Comparison of ENCODE assay signal across 8 cellular contexts in the genomic region with DNA sequence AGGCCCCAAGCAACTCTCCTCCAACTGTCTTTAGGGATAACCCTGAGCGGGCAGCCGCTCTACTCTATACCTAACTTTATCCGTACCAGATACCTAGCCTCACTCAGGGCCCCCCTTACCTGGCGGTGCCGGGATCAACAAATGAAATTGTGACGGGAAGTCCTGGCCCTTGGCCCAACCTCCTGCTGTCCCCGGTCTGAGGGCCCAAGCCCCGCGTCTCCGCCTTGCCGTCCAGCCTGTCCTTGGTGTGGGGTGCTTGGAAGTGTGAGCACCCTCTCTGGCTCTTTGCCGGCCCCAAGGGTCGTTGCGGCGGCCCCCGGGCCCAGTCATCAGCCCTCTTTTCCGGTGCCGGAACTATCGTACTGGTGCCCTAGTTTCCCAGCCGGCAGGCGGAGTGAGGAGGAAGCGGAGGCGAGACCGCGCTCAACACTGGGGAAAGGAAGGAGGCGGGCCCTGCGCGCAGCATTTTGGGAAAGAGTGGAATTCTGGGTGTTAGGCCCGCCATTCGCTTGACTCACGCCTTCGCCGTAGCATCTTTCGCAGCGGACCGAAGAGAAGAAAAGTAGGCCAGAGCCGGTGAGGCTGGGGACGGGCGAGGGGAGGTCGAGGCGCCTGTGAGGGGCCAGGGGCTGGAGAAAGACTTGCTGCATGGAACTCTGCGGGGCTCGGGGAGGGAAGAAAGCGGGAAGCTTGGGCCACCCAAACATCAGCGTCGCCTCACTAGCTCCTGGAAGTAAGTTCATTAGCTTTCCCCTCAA. TPM values are rescaled to one million over a fixed set of nuclear protein-coding genes. Genes with fewer than 3 reads are reported as not detected.
DNase-seq lines count a peak whose midpoint lies in the region; ATAC-seq, FAIRE-seq and TF ChIP-seq lines count a peak whose summit lies in the region.

A gene (plus strand): TSS at position 504 of the 758 bp plus-strand sequence. CDS start 1,676 bp downstream, outside the sequence.

- no peaks in the 10 kb centered on the region for H3K27me3 Mint-ChIP-seq in activated CD4-positive, alpha-beta T cell treated with anti-CD3 and anti-CD28 coated beads, Interleukin-2, amount 10 ng/mL, durations not matched to agents 24 days and 14 days

- intact Hi-C loops in activated CD4-positive, alpha-beta T cell treated with anti-CD3 and anti-CD28 coated beads, Interleukin-2, amount 10 ng/mL, durations not matched to agents 24 days and 14 days (cut with micrococcal nuclease): loop anchor here (1.0 to 10.0 kb wide), 6 partner anchors 37 to 643 kb away; a partner anchor contains a TSS

- H3K4me3 ChIP-seq in BJ (ENCODE audit: low read depth, low read length): peak within 1 kb of the TSS; percentile 92
- H3K4me3 ChIP-seq in coronary artery: peak within 1 kb of the TSS; percentile 100

- peaks cover 10% of the 10 kb centered on the region for H3K36me3 ChIP-seq in BJ (ENCODE audit: control insufficient read depth, insufficient read depth, low read length)

- peak within 1 kb of the TSS; percentile 99 for H3K27ac Mint-ChIP-seq in activated CD4-positive, alpha-beta T cell treated with anti-CD3 and anti-CD28 coated beads, Interleukin-2, amount 10 ng/mL, durations not matched to agents 24 days and 14 days

- H3K36me3 Mint-ChIP-seq in activated CD4-positive, alpha-beta T cell treated with anti-CD3 and anti-CD28 coated beads, Interleukin-2, amount 10 ng/mL, durations not matched to agents 24 days and 14 days (ENCODE audit: low read depth): peaks cover 47% of the 10 kb centered on the region

- peak; percentile 94 for FAIRE-seq in GM19239 (lab: Jason Lieb, UNC)

- CTCF ChIA-PET in BJ (lab: Yijun Ruan, JAX): no interaction called here

- H3K27me3 ChIP-seq in BJ (ENCODE audit: control insufficient read depth, insufficient read depth, low read length) (no peaks in the 10 kb centered on the region), layer of hippocampus (ENCODE audit: control insufficient read depth, insufficient read depth, low read length) (no peaks in the 10 kb centered on the region)

- H3K9me3 Mint-ChIP-seq in activated CD4-positive, alpha-beta T cell treated with anti-CD3 and anti-CD28 coated beads, Interleukin-2, amount 10 ng/mL, durations not matched to agents 24 days and 14 days: no peaks in the 10 kb centered on the region

- H3K27ac ChIP-seq in coronary artery (peak within 1 kb of the TSS; percentile 97 to 98), layer of hippocampus (ENCODE audit: low read depth, low read length) (peak within 1 kb of the TSS; percentile 96)

- POLR2A ChIA-PET in BJ (lab: Charles Lee): interaction anchor here (0.6 kb wide), 1 partner anchor 119 kb away, joined by 10 read pairs; no protein-coding TSS in a partner anchor

- H3K4me3 Mint-ChIP-seq in activated CD4-positive, alpha-beta T cell treated with anti-CD3 and anti-CD28 coated beads, Interleukin-2, amount 10 ng/mL, durations not matched to agents 24 days and 14 days: peak within 1 kb of the TSS; percentile 99

- peak; percentile 46 for DNase-seq in BJ (ENCODE audit: low read depth)
- DNase-seq in GM19239 (ENCODE audit: insufficient read length, low spot score): peak; percentile 62
- DNase-seq in NCI-H524 (lab: John Stamatoyannopoulos, UW): peak; percentile 85 to 92
- DNase-seq in activated CD4-positive, alpha-beta T cell treated with anti-CD3 and anti-CD28 coated beads, Interleukin-2, amount 10 ng/mL, durations not matched to agents 24 days and 14 days: peak; percentile 97
- peak; percentile 95 for DNase-seq in coronary artery (ENCODE audit: low spot score)
- peak; percentile 78 to 89 (median 82) for DNase-seq in stimulated activated CD4-positive, alpha-beta T cell treated with anti-CD3 and anti-CD28 coated beads, Interleukin-1b, Interleukin-23, amount 100 ng/mL, for 24 hours (ENCODE audit: low read depth in 4 of 4, low spot score in 1 of 4)

- peaks cover 47% of the 10 kb centered on the region for H3K4me1 Mint-ChIP-seq in activated CD4-positive, alpha-beta T cell treated with anti-CD3 and anti-CD28 coated beads, Interleukin-2, amount 10 ng/mL, durations not matched to agents 24 days and 14 days

- TF ChIP-seq CTCF in BJ (IDR thresholded peaks at IDR 0.05; ENCODE audit: insufficient read depth, low read depth, low read length): peak; percentile 35; the same call in 1 of the 2 replicates
- TF ChIP-seq CTCF in coronary artery (IDR thresholded peaks at IDR 0.05): no peak

- peak; percentile 39 for ATAC-seq in HG03442 (IDR thresholded peaks at IDR 0.05; ENCODE audit: unreplicated experiment)

RNA-seq across cellular contexts. Expression of the gene that starts here (rescaled TPM):
- polyA plus RNA-seq in BJ (2011; rRNA removed): 168 and 231 TPM in 2 replicates
- 74.7 and 116 TPM in 2 replicates for polyA minus RNA-seq in BJ (2011; rRNA and poly(A)+ RNA removed)
- 166 and 175 TPM in 2 replicates for total RNA-seq in activated CD4-positive, alpha-beta T cell treated with anti-CD3 and anti-CD28 coated beads, Interleukin-2, amount 10 ng/mL, durations not matched to agents 24 days and 14 days

Comparison
In these comparisons a context has a peak if more than half of its experiments do, and no peak if none do; other contexts are left out.
1. Peak in every context shown above with its lines: DNase-seq, ATAC-seq, H3K4me3 ChIP-seq and H3K27ac ChIP-seq.
2. DNase-seq: peak in every context shown above with its lines; median percentile 97 in activated CD4-positive, alpha-beta T cell treated with anti-CD3 and anti-CD28 coated beads, Interleukin-2, amount 10 ng/mL, durations not matched to agents 24 days and 14 days; 95 in coronary artery; 88 in NCI-H524; 82 in stimulated activated CD4-positive, alpha-beta T cell treated with anti-CD3 and anti-CD28 coated beads, Interleukin-1b, Interleukin-23, amount 100 ng/mL, for 24 hours; 62 in GM19239; 46 in BJ.